In genomic region chr10:16999665-17000451, GRCh38 we compare ENCODE assay signal across 14 cellular contexts.
A peak's percentile ranks its signal among the peaks of the same experiment; 100 is the strongest.
DNase-seq lines count a peak whose midpoint lies in the region; ATAC-seq and TF ChIP-seq lines count a peak whose summit lies in the region.
"Had no signal": no experiment of that assay in that cellular context is flagged by ENCODE, and none has a peak within 500 bp of the region (broad histone marks: within the 10 kb centered on the region; RNA-seq: fewer than 3 reads in every experiment).

No MANE protein-coding gene starts in this region.

- no peaks in the 10 kb centered on the region for H3K9me3 Mint-ChIP-seq in activated naive CD4-positive, alpha-beta T cell treated with anti-CD3 and anti-CD28 coated beads, Interleukin-2, amount 50 U/mL, for 24 hours
- H3K9me3 Mint-ChIP-seq in activated naive CD4-positive, alpha-beta T cell treated with anti-CD3 and anti-CD28 coated beads, Interleukin-2, amount 50 U/mL, for 72 hours = peaks cover 8 to 9% of the 10 kb centered on the region in 2 donors
- no peaks in the 10 kb centered on the region for H3K9me3 Mint-ChIP-seq in central memory CD8-positive, alpha-beta T cell
- peaks cover 5% of the 10 kb centered on the region for H3K9me3 Mint-ChIP-seq in nephron progenitor cell
- H3K9me3 Mint-ChIP-seq in natural killer cell = no peaks in the 10 kb centered on the region

- no peaks in the 10 kb centered on the region for H3K27me3 ChIP-seq in tibial nerve

- TF ChIP-seq CTCF in nephron progenitor cell (IDR thresholded peaks at IDR 0.05) (no peak), tibial nerve (IDR thresholded peaks at IDR 0.05) (no peak), natural killer cell (IDR thresholded peaks at IDR 0.05) (no peak)

- no peaks in the 10 kb centered on the region for H3K36me3 ChIP-seq in tibial nerve

- peaks cover 1% of the 10 kb centered on the region for H3K36me3 Mint-ChIP-seq in activated naive CD4-positive, alpha-beta T cell treated with anti-CD3 and anti-CD28 coated beads, Interleukin-2, amount 50 U/mL, for 24 hours
- H3K36me3 Mint-ChIP-seq in activated naive CD4-positive, alpha-beta T cell treated with anti-CD3 and anti-CD28 coated beads, Interleukin-2, amount 50 U/mL, for 72 hours = peaks cover 14 to 17% of the 10 kb centered on the region in 2 donors
- H3K36me3 Mint-ChIP-seq in central memory CD8-positive, alpha-beta T cell (ENCODE audit: insufficient read depth) = peaks cover 13% of the 10 kb centered on the region
- H3K36me3 Mint-ChIP-seq in nephron progenitor cell (ENCODE audit: low read depth) (no peaks in the 10 kb centered on the region), natural killer cell (no peaks in the 10 kb centered on the region)

- no peak for ATAC-seq in activated naive CD4-positive, alpha-beta T cell treated with anti-CD3 and anti-CD28 coated beads, Interleukin-2, amount 50 U/mL, for 72 hours
- no peak for ATAC-seq in central memory CD8-positive, alpha-beta T cell (replicated peaks; ENCODE audit: extremely low read depth, poor library complexity, severe bottlenecking)
- no peak for ATAC-seq in natural killer cell
- ATAC-seq: A549; HCT116; stimulated activated naive CD8-positive, alpha-beta T cell treated with anti-CD3 and anti-CD28 coated beads, Interleukin-15, Interleukin-2, amounts not matched to agents 100 U/mL and 50 U/mL, for 24 hours had no signal

- peak; percentile 68 to 91 for TF ChIP-seq EP300 in tibial nerve (IDR thresholded peaks at IDR 0.05)

- intact Hi-C loops in natural killer cell (cut with micrococcal nuclease) = loop anchor here (5.0 kb wide), 1 partner anchor 32 kb away; no protein-coding TSS in a partner anchor

- no peaks in the 10 kb centered on the region for H3K9me3 ChIP-seq in tibial nerve
- H3K9me3 ChIP-seq: A549 had no signal

- WGBS in tibial nerve, 2 donors = 25 to 35% methylated on average over 10 of the region's 10 CpGs

- no peaks in the 10 kb centered on the region for H3K27me3 Mint-ChIP-seq in activated naive CD4-positive, alpha-beta T cell treated with anti-CD3 and anti-CD28 coated beads, Interleukin-2, amount 50 U/mL, for 24 hours
- no peaks in the 10 kb centered on the region for H3K27me3 Mint-ChIP-seq in central memory CD8-positive, alpha-beta T cell
- H3K27me3 Mint-ChIP-seq in nephron progenitor cell (ENCODE audit: low read depth, poor library complexity) (peaks cover 3% of the 10 kb centered on the region), natural killer cell (ENCODE audit: low read depth in 2 of 2) (peaks cover 60 to 63% of the 10 kb centered on the region in 2 donors)

- DNase-seq in activated naive CD4-positive, alpha-beta T cell treated with anti-CD3 and anti-CD28 coated beads, Interleukin-2, amount 50 U/mL, for 72 hours (ENCODE audit: low spot score in 2 of 2) = no peak
- no peak for DNase-seq in central memory CD8-positive, alpha-beta T cell (ENCODE audit: low spot score in 2 of 2)
- DNase-seq in nephron progenitor cell = no peak
- peak; percentile 49 to 65 for DNase-seq in tibial nerve (ENCODE audit: low spot score in 2 of 2)
- no peak for DNase-seq in SK-N-DZ (ENCODE audit: low spot score)
- DNase-seq in anterior cingulate cortex (lab: John Stamatoyannopoulos, UW) = no peak
- no peak for DNase-seq in natural killer cell
- DNase-seq: activated gamma-delta T cell; Caco-2; NCI-H2081 treated with DMSO at 0.1 percent for 48 hours; stimulated activated naive CD8-positive, alpha-beta T cell treated with anti-CD3 and anti-CD28 coated beads, Interleukin-15, Interleukin-2, amounts not matched to agents 100 U/mL and 50 U/mL, for 24 hours had no signal

- no peak overlapping the region for H3K4me3 ChIP-seq in tibial nerve
- H3K4me3 ChIP-seq: A549 had no signal

- peak overlapping the region; percentile 27 for H3K27ac Mint-ChIP-seq in activated naive CD4-positive, alpha-beta T cell treated with anti-CD3 and anti-CD28 coated beads, Interleukin-2, amount 50 U/mL, for 24 hours
- no peak overlapping the region for H3K27ac Mint-ChIP-seq in activated naive CD4-positive, alpha-beta T cell treated with anti-CD3 and anti-CD28 coated beads, Interleukin-2, amount 50 U/mL, for 72 hours
- peak overlapping the region; percentile 58 for H3K27ac Mint-ChIP-seq in central memory CD8-positive, alpha-beta T cell (ENCODE audit: low read depth)
- H3K27ac Mint-ChIP-seq in nephron progenitor cell = peak overlapping the region; percentile 32
- no peak overlapping the region for H3K27ac Mint-ChIP-seq in natural killer cell

- peaks cover 63% of the 10 kb centered on the region for H3K4me1 Mint-ChIP-seq in activated naive CD4-positive, alpha-beta T cell treated with anti-CD3 and anti-CD28 coated beads, Interleukin-2, amount 50 U/mL, for 24 hours
- H3K4me1 Mint-ChIP-seq in central memory CD8-positive, alpha-beta T cell = peaks cover 26% of the 10 kb centered on the region
- peaks cover 53% of the 10 kb centered on the region for H3K4me1 Mint-ChIP-seq in nephron progenitor cell
- H3K4me1 Mint-ChIP-seq in natural killer cell = peaks cover 31 to 34% of the 10 kb centered on the region in 2 donors

- peaks cover 0 to 91% (median 35%) of the 10 kb centered on the region in 4 donors for H3K4me1 ChIP-seq in tibial nerve
- H3K4me1 ChIP-seq: A549, Caco-2 had no signal

- H3K27ac ChIP-seq in tibial nerve = peak overlapping the region; percentile 76 to 98 (median 86)
- H3K27ac ChIP-seq: A549 had no signal

- H3K4me3 Mint-ChIP-seq in activated naive CD4-positive, alpha-beta T cell treated with anti-CD3 and anti-CD28 coated beads, Interleukin-2, amount 50 U/mL, for 24 hours = no peak overlapping the region
- no peak overlapping the region for H3K4me3 Mint-ChIP-seq in central memory CD8-positive, alpha-beta T cell
- H3K4me3 Mint-ChIP-seq in nephron progenitor cell (no peak overlapping the region), natural killer cell (no peak overlapping the region)

- no peak for TF ChIP-seq POLR2A in tibial nerve (IDR thresholded peaks at IDR 0.05)

Comparison
In these comparisons a context has a peak if more than half of its experiments do, and no peak if none do; other contexts are left out.
1. H3K27ac Mint-ChIP-seq: peak in activated naive CD4-positive, alpha-beta T cell treated with anti-CD3 and anti-CD28 coated beads, Interleukin-2, amount 50 U/mL, for 24 hours (single experiment), central memory CD8-positive, alpha-beta T cell (single experiment) and nephron progenitor cell (single experiment); none in activated naive CD4-positive, alpha-beta T cell treated with anti-CD3 and anti-CD28 coated beads, Interleukin-2, amount 50 U/mL, for 72 hours (0 of 2) and natural killer cell (0 of 2).
2. DNase-seq: peak in tibial nerve (2 of 2); none in activated naive CD4-positive, alpha-beta T cell treated with anti-CD3 and anti-CD28 coated beads, Interleukin-2, amount 50 U/mL, for 72 hours (0 of 2), central memory CD8-positive, alpha-beta T cell (0 of 2), nephron progenitor cell (single experiment), SK-N-DZ (single experiment), anterior cingulate cortex (0 of 58) and natural killer cell (single experiment).